In genomic region chr3:3992312-3992874, GRCh38 we compare ENCODE assay signal across 21 cellular contexts.
"Had no signal": no experiment of that assay in that cellular context is flagged by ENCODE, and none has a peak within 500 bp of the region (broad histone marks: within the 10 kb centered on the region; RNA-seq: fewer than 3 reads in every experiment).

No MANE protein-coding gene starts in this region.

- H3K4me1 Mint-ChIP-seq: IgD-negative memory B cell had no signal

- H3K27ac ChIP-seq: HL-60, KMS-11, SJSA1, SK-N-MC had no signal

- H3K36me3 Mint-ChIP-seq: IgD-negative memory B cell had no signal

- DNase-seq: Kasumi-1, MV-4-11, NCI-H1048, NCI-H1105, NCI-H1436, NCI-H187, NCI-H2029, NCI-H2081 treated with DMSO at 0.1 percent for 48 hours, NCI-H2227 treated with DMSO at 0.1 percent for 48 hours, NCI-H524, NCI-H526 treated with DMSO at 0.1 percent for 48 hours, NCI-H774, Right ventricle myocardium superior, RPMI8226, SIG-M5 had no signal

- H3K27ac Mint-ChIP-seq: IgD-negative memory B cell had no signal

- ATAC-seq: K562 had no signal
